14 cellular contexts compared by ENCODE assay signal in genomic region chr4:8236141-8236919, GRCh38. TPM values are rescaled to one million over a fixed set of nuclear protein-coding genes. Genes with fewer than 3 reads are reported as not detected.
"Had no signal": no experiment of that assay in that cellular context is flagged by ENCODE, and none has a peak within 500 bp of the region (broad histone marks: within the 10 kb centered on the region; RNA-seq: fewer than 3 reads in every experiment).

No MANE protein-coding gene starts in this region.

- H3K27ac ChIP-seq: breast epithelium, thyroid gland, vagina had no signal

- H3K9me3 ChIP-seq: breast epithelium, thyroid gland, vagina had no signal

- H3K4me3 ChIP-seq: breast epithelium, thyroid gland, vagina had no signal

- H3K27me3 ChIP-seq: breast epithelium, thyroid gland, vagina had no signal

- H3K4me1 ChIP-seq: breast epithelium, thyroid gland, vagina had no signal

- ATAC-seq: activated CD4-positive, CD25-positive, alpha-beta regulatory T cell treated with anti-CD3 and anti-CD28 coated beads, Interleukin-2, amount 50 U/mL, for 24 hours; activated CD8-positive, alpha-beta memory T cell treated with anti-CD3 and anti-CD28 coated beads, Interleukin-2, amount 10 ng/mL, durations not matched to agents 7 days and 5 days; esophagus mucosa had no signal

- H3K36me3 ChIP-seq: breast epithelium had no signal

- DNase-seq: activated CD4-positive, alpha-beta T cell treated with anti-CD3 and anti-CD28 coated beads, Interleukin-2, amount 50 U/mL, for 48 hours; activated CD8-positive, alpha-beta memory T cell treated with anti-CD3 and anti-CD28 coated beads, Interleukin-2, amount 10 ng/mL, durations not matched to agents 7 days and 5 days; activated effector memory CD4-positive, alpha-beta T cell treated with Interleukin-2 at 50 U/mL for 16 hours; activated T-cell treated with anti-CD3 and anti-CD28 coated beads, Interleukin-2, amount 50 U/mL, for 24 hours; aorta; glutamatergic neuron; mammary epithelial cell; stimulated activated CD4-positive, alpha-beta T cell treated with anti-CD3 and anti-CD28 coated beads, Interleukin-4, amount 100 ng/mL, for 4 hours; thyroid gland had no signal

- FAIRE-seq: islet of Langerhans had no signal

RNA-seq across cellular contexts. Expression of gene HTRA3, which starts 33.2 kb away (rescaled TPM):
- total RNA-seq: activated CD8-positive, alpha-beta memory T cell treated with anti-CD3 and anti-CD28 coated beads, Interleukin-2, amount 10 ng/mL, durations not matched to agents 7 days and 5 days had no signal
- polyA plus RNA-seq: mammary epithelial cell had no signal
